ENCODE assay signal across 21 cellular contexts in the genomic region with DNA sequence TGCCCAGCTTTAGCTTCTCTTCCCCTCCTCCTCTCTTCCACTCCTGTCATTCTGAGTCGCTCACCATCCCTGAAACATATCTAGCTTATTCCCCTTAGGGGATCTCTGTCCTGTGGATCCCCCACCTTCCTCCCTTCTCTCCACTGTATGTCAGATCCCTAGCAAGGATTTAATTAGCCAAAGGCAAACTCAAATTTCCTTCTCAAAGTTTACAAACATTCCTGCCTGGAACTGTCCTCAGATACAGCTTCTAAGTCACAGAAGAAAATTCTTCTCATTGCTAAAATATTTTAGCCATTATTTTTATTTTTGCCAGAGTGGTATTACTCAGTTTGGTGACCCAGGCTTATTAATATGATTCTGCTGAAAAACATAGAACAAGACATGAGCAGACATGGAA.
"Had no signal": no experiment of that assay in that cellular context is flagged by ENCODE, and none has a peak within 500 bp of the region (broad histone marks: within the 10 kb centered on the region; RNA-seq: fewer than 3 reads in every experiment).

No MANE protein-coding gene starts in this region.

- H3K27me3 Mint-ChIP-seq: activated CD4-positive, alpha-beta T cell treated with anti-CD3 and anti-CD28 coated beads for 36 hours had no signal

- DNase-seq: activated B cell treated with CpG ODN at 0.5 μM for 24 hours; activated CD4-positive, alpha-beta T cell treated with anti-CD3 and anti-CD28 coated beads for 36 hours; activated CD4-positive, alpha-beta T cell treated with anti-CD3 and anti-CD28 coated beads, Interleukin-2, amount 50 U/mL, for 4 hours; activated CD8-positive, alpha-beta memory T cell treated with anti-CD3 and anti-CD28 coated beads for 24 hours; activated CD8-positive, alpha-beta memory T cell treated with anti-CD3 and anti-CD28 coated beads, Interleukin-2, amount 50 U/mL, for 4 hours; activated T-cell treated with anti-CD3 and anti-CD28 coated beads, Interleukin-2, amount 50 U/mL, for 24 hours; cortex of kidney; endodermal cell; esophagus squamous epithelium; heart left ventricle; left cardiac atrium; nephron progenitor cell; stimulated activated CD4-positive, alpha-beta T cell treated with anti-CD3 and anti-CD28 coated beads, Interleukin-4, amount 100 ng/mL, for 1 hour; stimulated activated naive CD4-positive, alpha-beta T cell; T1000; testis; uterus had no signal

- H3K9me3 Mint-ChIP-seq: activated B cell treated with CpG ODN at 0.5 μM for 24 hours; activated naive CD4-positive, alpha-beta T cell treated with anti-CD3 and anti-CD28 coated beads, Interleukin-2, amount 50 U/mL, for 72 hours; activated T-cell treated with anti-CD3 and anti-CD28 coated beads, Interleukin-2, amount 50 U/mL, for 24 hours; activated T-helper 17 cell treated with anti-CD3 and anti-CD28 coated beads, Interleukin-2, amount 50 U/mL, for 72 hours; endodermal cell; nephron progenitor cell had no signal

- H3K4me1 ChIP-seq: parathyroid adenoma, uterus had no signal

- FAIRE-seq: islet of Langerhans had no signal

- H3K36me3 Mint-ChIP-seq: activated naive CD4-positive, alpha-beta T cell treated with anti-CD3 and anti-CD28 coated beads, Interleukin-2, amount 50 U/mL, for 72 hours had no signal

- H3K36me3 ChIP-seq: esophagus squamous epithelium, heart left ventricle, uterus had no signal

- H2AFZ ChIP-seq: parathyroid adenoma had no signal

- H3K27me3 ChIP-seq: esophagus squamous epithelium, heart left ventricle, testis, uterus had no signal

- H3K9ac ChIP-seq: parathyroid adenoma had no signal

- H3K79me2 ChIP-seq: parathyroid adenoma had no signal

- H3K9me3 ChIP-seq: esophagus squamous epithelium, testis, uterus had no signal

- H3K4me3 ChIP-seq: esophagus squamous epithelium, heart left ventricle, testis, uterus had no signal

- H3K27ac ChIP-seq: esophagus squamous epithelium, parathyroid adenoma, testis, uterus had no signal

- H3K4me3 Mint-ChIP-seq: activated B cell treated with CpG ODN at 0.5 μM for 24 hours; activated CD4-positive, alpha-beta T cell treated with anti-CD3 and anti-CD28 coated beads for 36 hours; activated T-cell treated with anti-CD3 and anti-CD28 coated beads, Interleukin-2, amount 50 U/mL, for 24 hours; activated T-helper 17 cell treated with anti-CD3 and anti-CD28 coated beads, Interleukin-2, amount 50 U/mL, for 72 hours; endodermal cell; nephron progenitor cell had no signal

- H3K27ac Mint-ChIP-seq: activated B cell treated with CpG ODN at 0.5 μM for 24 hours; activated CD4-positive, alpha-beta T cell treated with anti-CD3 and anti-CD28 coated beads for 36 hours; activated naive CD4-positive, alpha-beta T cell treated with anti-CD3 and anti-CD28 coated beads, Interleukin-2, amount 50 U/mL, for 72 hours; activated T-cell treated with anti-CD3 and anti-CD28 coated beads, Interleukin-2, amount 50 U/mL, for 24 hours; activated T-helper 17 cell treated with anti-CD3 and anti-CD28 coated beads, Interleukin-2, amount 50 U/mL, for 72 hours; endodermal cell; nephron progenitor cell had no signal

- H3K4me1 Mint-ChIP-seq: activated B cell treated with CpG ODN at 0.5 μM for 24 hours; activated CD4-positive, alpha-beta T cell treated with anti-CD3 and anti-CD28 coated beads for 36 hours; activated T-helper 17 cell treated with anti-CD3 and anti-CD28 coated beads, Interleukin-2, amount 50 U/mL, for 72 hours; endodermal cell had no signal
